In genomic region chr14:74377976-74378690, GRCh38 we compare ENCODE assay signal across 26 cellular contexts. TPM values are rescaled to one million over a fixed set of nuclear protein-coding genes. Genes with fewer than 3 reads are reported as not detected.
"Had no signal": no experiment of that assay in that cellular context is flagged by ENCODE, and none has a peak within 500 bp of the region (broad histone marks: within the 10 kb centered on the region; RNA-seq: fewer than 3 reads in every experiment).

No MANE protein-coding gene starts in this region.

- ATAC-seq: HepG2 had no signal

- DNase-seq: IMR-90, Karpas-422, KG1, MG63, NCI-H1092, NCI-H1105 treated with DMSO at 0.1 percent for 48 hours, NCI-H1417 treated with DMSO at 0.1 percent for 48 hours, NCI-H146, NCI-H1694 treated with DMSO at 0.1 percent for 48 hours, NCI-H1930, NCI-H2081, NCI-H2107, NCI-H2227 treated with DMSO at 0.1 percent for 48 hours, NCI-H446, NCI-H510A, NCI-H524 treated with DMSO at 0.1 percent for 48 hours, NCI-H69, NCI-H774, Right ventricle myocardium superior, RPMI8226, SIG-M5 had no signal

- H3K27ac ChIP-seq: SJSA1, SK-N-MC had no signal

- FAIRE-seq: HepG2, RCC 7860 had no signal

- H3K36me3 ChIP-seq: MG63, SJSA1 had no signal

- H3K27me3 ChIP-seq: MG63, SJSA1 had no signal

- H3K9me3 ChIP-seq: MG63, SJSA1 had no signal

- H3K4me3 ChIP-seq: MG63, SJSA1, SK-N-MC had no signal

RNA-seq across cellular contexts. Expression of gene VRTN, which starts 29.9 kb away (rescaled TPM):
- total RNA-seq: HepG2, HT1080, IMR-90, Right ventricle myocardium superior, SJSA1 had no signal
- polyA plus RNA-seq: HepG2, IMR-90 had no signal

RNA-seq across cellular contexts. Expression of gene SYNDIG1L, which starts 47.9 kb away (rescaled TPM):
- total RNA-seq: HepG2, HT1080, IMR-90, Right ventricle myocardium superior, SJSA1 had no signal
- polyA plus RNA-seq: IMR-90 had no signal
